ENCODE assay signal across 17 cellular contexts in genomic region chr4:3508542-3508941, GRCh38. TPM values are rescaled to one million over a fixed set of nuclear protein-coding genes. Genes with fewer than 3 reads are reported as not detected.
A peak's percentile ranks its signal among the peaks of the same experiment; 100 is the strongest.
DNase-seq lines count a peak whose midpoint lies in the region; ATAC-seq lines count a peak whose summit lies in the region.
"Had no signal": no experiment of that assay in that cellular context is flagged by ENCODE, and none has a peak within 500 bp of the region (broad histone marks: within the 10 kb centered on the region; RNA-seq: fewer than 3 reads in every experiment).

No MANE protein-coding gene starts in this region.

- H3K9me3 ChIP-seq in naive thymus-derived CD4-positive, alpha-beta T cell (ENCODE audit: control insufficient read depth in 2 of 3, low read length in 3 of 3): no peaks in the 10 kb centered on the region
- H3K9me3 ChIP-seq: BE2C had no signal

- H3K4me1 Mint-ChIP-seq in naive thymus-derived CD4-positive, alpha-beta T cell: peaks cover 0 to 12% (median 3%) of the 10 kb centered on the region in 7 donors
- H3K4me1 Mint-ChIP-seq: H9 had no signal

- no peak overlapping the region for H3K4me3 Mint-ChIP-seq in naive thymus-derived CD4-positive, alpha-beta T cell
- H3K4me3 Mint-ChIP-seq: CD4-positive, alpha-beta memory T cell; H9; IgD-negative memory B cell had no signal

- H3K27me3 Mint-ChIP-seq in naive thymus-derived CD4-positive, alpha-beta T cell: no peaks in the 10 kb centered on the region
- H3K27me3 Mint-ChIP-seq: CD4-positive, alpha-beta memory T cell; IgD-negative memory B cell had no signal

- H3K27ac Mint-ChIP-seq in naive thymus-derived CD4-positive, alpha-beta T cell: peak overlapping the region in 1 of 9 donors; percentile 32
- H3K27ac Mint-ChIP-seq: H9, IgD-negative memory B cell had no signal

- H3K27me3 ChIP-seq in naive thymus-derived CD4-positive, alpha-beta T cell (ENCODE audit: control insufficient read depth in 2 of 2, insufficient read depth in 2 of 2, low read length in 2 of 2): no peaks in the 10 kb centered on the region
- H3K27me3 ChIP-seq: BE2C had no signal

- peaks cover 0 to 78% (median 6%) of the 10 kb centered on the region in 3 experiments for H3K36me3 ChIP-seq in naive thymus-derived CD4-positive, alpha-beta T cell (ENCODE audit: control insufficient read depth in 2 of 3, insufficient read depth in 3 of 3, low read length in 3 of 3)

- H3K36me3 Mint-ChIP-seq in naive thymus-derived CD4-positive, alpha-beta T cell: peaks cover 16 to 66% (median 42%) of the 10 kb centered on the region in 5 donors

- peak; percentile 34 for DNase-seq in CD1c-positive myeloid dendritic cell (ENCODE audit: extremely low spot score)
- peak; percentile 69 for DNase-seq in Kasumi-1 (lab: John Stamatoyannopoulos, UW)
- no peak for DNase-seq in naive thymus-derived CD4-positive, alpha-beta T cell
- DNase-seq in stimulated activated CD4-positive, alpha-beta T cell treated with anti-CD3 and anti-CD28 coated beads, Interleukin-4, amount 100 ng/mL, for 24 hours: no peak
- no peak for DNase-seq in T-helper 1 cell
- DNase-seq: ACHN; BE2C; C1 segment of cervical spinal cord; CD4-positive, alpha-beta memory T cell; DMS153; DMS79; GDM1; H9 had no signal

- ATAC-seq in naive thymus-derived CD4-positive, alpha-beta T cell: peak; percentile 60
- ATAC-seq in GM18870 (IDR thresholded peaks at IDR 0.05; ENCODE audit: unreplicated experiment): no peak
- ATAC-seq: HepG2 had no signal

- H3K27ac ChIP-seq in naive thymus-derived CD4-positive, alpha-beta T cell (ENCODE audit: low read depth, low read length): no peak overlapping the region

- peaks cover 0 to 5% (median 0%) of the 10 kb centered on the region in 11 donors for H3K9me3 Mint-ChIP-seq in naive thymus-derived CD4-positive, alpha-beta T cell
- H3K9me3 Mint-ChIP-seq: H9, IgD-negative memory B cell had no signal

- intact Hi-C loops in naive thymus-derived CD4-positive, alpha-beta T cell (cut with micrococcal nuclease): no loop called here

- no peaks in the 10 kb centered on the region for H3K4me1 ChIP-seq in naive thymus-derived CD4-positive, alpha-beta T cell (ENCODE audit: control insufficient read depth in 2 of 2, insufficient read depth in 2 of 2, low read length in 2 of 2)
- H3K4me1 ChIP-seq: BE2C had no signal

- CTCF ChIA-PET in naive thymus-derived CD4-positive, alpha-beta T cell (lab: Charles Lee): no interaction called here

- POLR2A ChIA-PET in naive thymus-derived CD4-positive, alpha-beta T cell (lab: Charles Lee): no interaction called here

- no peak overlapping the region for H3K4me3 ChIP-seq in naive thymus-derived CD4-positive, alpha-beta T cell (ENCODE audit: low read length)

RNA-seq across cellular contexts. Expression of gene LRPAP1, which starts 23.7 kb away (rescaled TPM):
- 10 to 100 TPM; 65.2 to 88.6 (median 79.4) TPM for total RNA-seq in naive thymus-derived CD4-positive, alpha-beta T cell
- polyA plus RNA-seq in naive thymus-derived CD4-positive, alpha-beta T cell: 100 to 1,000 TPM; 103 to 126 TPM

RNA-seq across cellular contexts. Expression of gene DOK7, which starts 45.4 kb away (rescaled TPM):
- total RNA-seq in naive thymus-derived CD4-positive, alpha-beta T cell: not detected
- not detected for polyA plus RNA-seq in naive thymus-derived CD4-positive, alpha-beta T cell
- total RNA-seq: CD4-positive, alpha-beta memory T cell; H1 had no signal

Comparison
In these comparisons a context has a peak if more than half of its experiments do, and no peak if none do; other contexts are left out.
1. DNase-seq: peak in CD1c-positive myeloid dendritic cell (single experiment) and Kasumi-1 (2 of 2); none in naive thymus-derived CD4-positive, alpha-beta T cell (0 of 9), stimulated activated CD4-positive, alpha-beta T cell treated with anti-CD3 and anti-CD28 coated beads, Interleukin-4, amount 100 ng/mL, for 24 hours (single experiment) and T-helper 1 cell (0 of 5).